16 cellular contexts compared by ENCODE assay signal in the genomic region with DNA sequence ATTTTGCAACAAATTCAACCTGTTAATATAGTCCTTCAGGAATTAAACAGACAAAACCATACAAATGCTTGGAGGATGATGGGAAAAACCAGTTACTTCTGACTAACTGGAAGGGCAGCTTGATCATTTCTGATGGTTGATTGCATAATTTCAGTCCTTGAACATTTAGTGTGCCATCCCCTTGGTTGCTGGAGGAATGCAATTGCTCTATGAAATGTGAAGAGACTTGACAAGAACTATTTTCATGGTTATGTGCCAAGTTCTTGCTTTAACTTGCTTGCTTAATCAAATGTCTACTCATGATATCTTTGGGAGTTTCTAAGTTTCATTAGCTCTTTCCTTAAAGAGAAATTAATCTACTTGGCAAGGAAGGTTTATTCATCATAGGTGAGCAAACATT. TPM values are rescaled to one million over a fixed set of nuclear protein-coding genes. Genes with fewer than 3 reads are reported as not detected.
DNase-seq lines count a peak whose midpoint lies in the region; ATAC-seq and TF ChIP-seq lines count a peak whose summit lies in the region.
"Had no signal": no experiment of that assay in that cellular context is flagged by ENCODE, and none has a peak within 500 bp of the region (broad histone marks: within the 10 kb centered on the region; RNA-seq: fewer than 3 reads in every experiment).

No MANE protein-coding gene starts in this region.

- peak; percentile 71 for ATAC-seq in IMR-90 (ENCODE audit: low read depth)
- ATAC-seq in left lung, result peak; percentile 57
- no peak for ATAC-seq in HG03045 (IDR thresholded peaks at IDR 0.05; ENCODE audit: unreplicated experiment)

- no peak overlapping the region for H3K18ac ChIP-seq in IMR-90 (ENCODE audit: low read depth, low read length)

- H3K23ac ChIP-seq in IMR-90 (ENCODE audit: low read depth, low read length), result no peak overlapping the region

- H3K4ac ChIP-seq in IMR-90 (ENCODE audit: low read depth, low read length), result no peak overlapping the region

- H2BK15ac ChIP-seq in IMR-90 (ENCODE audit: low read depth, low read length), result no peak overlapping the region

- H3K27ac ChIP-seq in AG04450 (ENCODE audit: low read depth, low read length), result no peak overlapping the region
- H3K27ac ChIP-seq in IMR-90 (ENCODE audit: insufficient read depth, low read length), result no peak overlapping the region
- H3K27ac ChIP-seq in left lung, result no peak overlapping the region
- H3K27ac ChIP-seq: SJSA1, spleen had no signal

- in situ Hi-C loops in IMR-90 (cut with MboI; ENCODE audit: low sequenced_read_pairs), result no loop called here

- no peak for TF ChIP-seq POLR2A in IMR-90 (IDR thresholded peaks at IDR 0.05; ENCODE audit: low read depth, low read length)

- no peaks in the 10 kb centered on the region for H3K4me1 ChIP-seq in IMR-90 (ENCODE audit: control insufficient read depth, insufficient read depth, low read length)
- peaks cover 0 to 2% of the 10 kb centered on the region in 2 donors for H3K4me1 ChIP-seq in left lung
- H3K4me1 ChIP-seq: spleen had no signal

- TF ChIP-seq RAD21 in IMR-90 (IDR thresholded peaks at IDR 0.05; ENCODE audit: low read length), result no peak

- H3K27me3 ChIP-seq in AG04450 (ENCODE audit: control insufficient read depth, insufficient read depth, low read length), result no peaks in the 10 kb centered on the region
- peaks cover 2% of the 10 kb centered on the region; the same call in 1 of the 2 replicates for H3K27me3 ChIP-seq in IMR-90 (ENCODE audit: control insufficient read depth, insufficient read depth, low read length)
- H3K27me3 ChIP-seq in left lung, result no peaks in the 10 kb centered on the region
- H3K27me3 ChIP-seq: MG63, SJSA1 had no signal

- H2AFZ ChIP-seq in IMR-90 (replicated peaks; ENCODE audit: low read length, poor library complexity), result no peak overlapping the region

- POLR2A ChIA-PET in AG04450 (lab: Yijun Ruan, JAX), result no interaction called here
- POLR2A ChIA-PET in IMR-90 (lab: Charles Lee; ENCODE audit: unreplicated experiment), result no interaction called here

- intact Hi-C loops in IMR-90 (cut with micrococcal nuclease), result no loop called here
- intact Hi-C loops in left lung (cut with DNase I), result no loop called here

- H3K4me3 ChIP-seq in AG04450 (ENCODE audit: low read depth, low read length), result no peak overlapping the region
- no peak overlapping the region for H3K4me3 ChIP-seq in IMR-90 (ENCODE audit: insufficient read depth, low read depth, low read length)
- H3K4me3 ChIP-seq in cardiac fibroblast (replicated peaks in 1 of 2; ENCODE audit: low read depth in 2 of 2, low read length in 2 of 2), result no peak overlapping the region
- H3K4me3 ChIP-seq in left lung, result no peak overlapping the region
- H3K4me3 ChIP-seq: MG63, SJSA1, spleen had no signal

- H2BK120ac ChIP-seq in IMR-90 (ENCODE audit: low read depth, low read length), result no peak overlapping the region

- no peaks in the 10 kb centered on the region for H4K20me1 ChIP-seq in IMR-90 (ENCODE audit: insufficient read depth, low read length)

- H3K36me3 ChIP-seq in IMR-90 (ENCODE audit: control insufficient read depth, insufficient read depth, low read length) (no peaks in the 10 kb centered on the region), left lung (no peaks in the 10 kb centered on the region)
- H3K36me3 ChIP-seq: MG63, SJSA1, spleen had no signal

- no peak overlapping the region for H4K5ac ChIP-seq in IMR-90 (ENCODE audit: low read depth, low read length)

- H4K91ac ChIP-seq in IMR-90 (ENCODE audit: insufficient read depth, low read depth, low read length), result no peak overlapping the region

- H4K8ac ChIP-seq in IMR-90 (ENCODE audit: low read depth in 2 of 2, low read length in 2 of 2), result no peak overlapping the region

- DNase-seq in AG04450 (ENCODE audit: low read depth, low spot score) (peak; percentile 27), IMR-90 (peak; percentile 69), cardiac fibroblast (ENCODE audit: low read depth in 2 of 2) (peak; percentile 90 to 92), left lung (no peak), DMS53 treated with DMSO at 0.1 percent for 48 hours (lab: John Stamatoyannopoulos, UW; ENCODE audit: unreplicated experiment) (no peak), T-helper 2 cell (no peak)
- no peak for DNase-seq in stimulated activated CD4-positive, alpha-beta T cell treated with anti-CD3 and anti-CD28 coated beads, Interleukin-4, amount 100 ng/mL, for 1 hour
- DNase-seq: activated naive CD4-positive, alpha-beta T cell treated with anti-CD3 and anti-CD28 coated beads, Interleukin-2, amount 10 ng/mL, durations not matched to agents 7 days and 5 days; cerebellar nuclear complex; DMS79 treated with DMSO at 0.1 percent for 48 hours; erythroblast; MG63; NCI-H2081; spleen had no signal

- H3K9me3 ChIP-seq in AG04450 (ENCODE audit: control insufficient read depth, insufficient read depth, low read length) (no peaks in the 10 kb centered on the region), IMR-90 (ENCODE audit: control insufficient read depth, insufficient read depth, low read length) (no peaks in the 10 kb centered on the region), left lung (no peaks in the 10 kb centered on the region)
- H3K9me3 ChIP-seq: MG63, SJSA1, spleen had no signal

- BruUV-seq in IMR-90 (replicated peaks; lab: Mats Ljungman, UMichigan), result no TSS peak

- dilution Hi-C loops in IMR-90 (cut with HindIII; ENCODE audit: low sequenced_read_pairs, unreplicated experiment), result no loop called here

- no peak overlapping the region for H2AK5ac ChIP-seq in IMR-90 (ENCODE audit: low read depth, low read length)

- no peak overlapping the region for H2AK9ac ChIP-seq in IMR-90 (replicated peaks; ENCODE audit: low read depth, low read length, poor library complexity)

- no peak overlapping the region for H2BK20ac ChIP-seq in IMR-90 (ENCODE audit: low read depth, low read length)

- no peak overlapping the region for H3K4me2 ChIP-seq in IMR-90 (ENCODE audit: low read depth, low read length)

- no peak overlapping the region for H3K14ac ChIP-seq in IMR-90 (replicated peaks; ENCODE audit: low read depth, low read length)

- CTCF ChIA-PET in AG04450 (lab: Charles Lee), result interaction anchor here (1.4 kb wide), 1 partner anchor 11 kb away, joined by 13 read pairs; no protein-coding TSS in a partner anchor
- CTCF ChIA-PET in IMR-90 (lab: Yijun Ruan, JAX), result interaction anchor here (1.9 kb wide), 1 partner anchor 10 kb away, joined by 4 read pairs; no protein-coding TSS in a partner anchor

- H3K56ac ChIP-seq in IMR-90 (ENCODE audit: extremely low read depth, insufficient read depth, low read length), result no peak overlapping the region

- H3K79me1 ChIP-seq in IMR-90 (ENCODE audit: low read depth in 1 of 2, low read length in 2 of 2), result no peaks in the 10 kb centered on the region

- H3K9me1 ChIP-seq in IMR-90 (ENCODE audit: insufficient read depth, low read length), result no peaks in the 10 kb centered on the region

- no peak overlapping the region for H2BK5ac ChIP-seq in IMR-90 (ENCODE audit: low read depth, low read length, poor library complexity, severe bottlenecking)

- no peak for TF ChIP-seq CTCF in AG04450 (IDR thresholded peaks at IDR 0.05; ENCODE audit: low read depth, low read length)
- no peak for TF ChIP-seq CTCF in IMR-90 (conservative IDR thresholded peaks at IDR 0.05; ENCODE audit: low read depth, low read length)
- TF ChIP-seq CTCF in cardiac fibroblast (IDR thresholded peaks at IDR 0.05; ENCODE audit: low read depth, low read length), result no peak
- TF ChIP-seq CTCF in left lung (IDR thresholded peaks at IDR 0.05), result no peak

- no peak overlapping the region for H3K9ac ChIP-seq in IMR-90 (ENCODE audit: low read depth, low read length)

TF ChIP-seq in IMR-90, 13 proteins besides CTCF, POLR2A, EP300 and RAD21:
- TF ChIP-seq MAFK (IDR thresholded peaks at IDR 0.05; ENCODE audit: low read depth, low read length) (no peak), CEBPB (IDR thresholded peaks at IDR 0.05; ENCODE audit: low read depth, low read length) (peak; percentile 71)

RNA-seq across cellular contexts. Expression of a gene that starts 45.2 kb away (rescaled TPM):
- polyA plus RNA-seq in AG04450 (2011; rRNA removed) (0.71 and 0.78 TPM in 2 replicates), IMR-90 (2012; rRNA removed) (0.20 and 0.31 TPM in 2 replicates)
- 0.60 and 0.65 TPM in 2 replicates for polyA minus RNA-seq in AG04450 (2011; rRNA and poly(A)+ RNA removed)
- total RNA-seq in IMR-90 (2012; rRNA removed) (0.54 and 0.56 TPM in 2 replicates), left lung (1 to 10 TPM; 6.1 to 7.4 TPM)
- polyA plus RNA-seq in IMR-90 (2012; cell fraction: cytosol; rRNA removed), result 0.05 and 0.08 TPM in 2 replicates
- polyA plus RNA-seq in IMR-90 (2012; cell fraction: nucleus; rRNA removed; ENCODE audit: low replicate concordance), result 0.03 and 0.19 TPM in 2 replicates

Comparison
In these comparisons a context has a peak if more than half of its experiments do, and no peak if none do; other contexts are left out.
1. DNase-seq: peak in AG04450 (single experiment), IMR-90 (single experiment) and cardiac fibroblast (2 of 2); none in left lung (0 of 2), DMS53 treated with DMSO at 0.1 percent for 48 hours (single experiment), T-helper 2 cell (0 of 5) and stimulated activated CD4-positive, alpha-beta T cell treated with anti-CD3 and anti-CD28 coated beads, Interleukin-4, amount 100 ng/mL, for 1 hour (single experiment).